In genomic region chr17:7840441-7840840, GRCh38 we compare ENCODE assay signal across 9 cellular contexts. TPM values are rescaled to one million over a fixed set of nuclear protein-coding genes. Genes with fewer than 3 reads are reported as not detected.
DNase-seq lines count a peak whose midpoint lies in the region; ATAC-seq, FAIRE-seq and TF ChIP-seq lines count a peak whose summit lies in the region.
"Had no signal": no experiment of that assay in that cellular context is flagged by ENCODE, and none has a peak within 500 bp of the region (broad histone marks: within the 10 kb centered on the region; RNA-seq: fewer than 3 reads in every experiment).

No MANE protein-coding gene starts in this region.

- H3K9me3 Mint-ChIP-seq in activated naive CD4-positive, alpha-beta T cell treated with anti-CD3 and anti-CD28 coated beads, Interleukin-2, amount 50 U/mL, for 24 hours: no peaks in the 10 kb centered on the region
- no peaks in the 10 kb centered on the region for H3K9me3 Mint-ChIP-seq in activated T-helper 17 cell treated with anti-CD3 and anti-CD28 coated beads, Interleukin-2, amount 50 U/mL, for 72 hours
- no peaks in the 10 kb centered on the region for H3K9me3 Mint-ChIP-seq in memory B cell

- H3K4me3 Mint-ChIP-seq in activated naive CD4-positive, alpha-beta T cell treated with anti-CD3 and anti-CD28 coated beads, Interleukin-2, amount 50 U/mL, for 24 hours: peak overlapping the region; percentile 98
- peak overlapping the region; percentile 83 for H3K4me3 Mint-ChIP-seq in activated T-helper 17 cell treated with anti-CD3 and anti-CD28 coated beads, Interleukin-2, amount 50 U/mL, for 72 hours
- peak overlapping the region; percentile 97 for H3K4me3 Mint-ChIP-seq in memory B cell

- intact Hi-C loops in tibial artery (cut with DNase I; ENCODE audit: low total_unique reads): loop anchor here (10.0 kb wide), 1 partner anchor 314 kb away; the partner anchor contains the start of gene PER1

- peak overlapping the region; percentile 89 to 95 for H3K27ac ChIP-seq in tibial artery

- H3K4me1 ChIP-seq in tibial artery: peaks cover 4 to 72% (median 51%) of the 10 kb centered on the region in 4 donors

- H3K4me3 ChIP-seq in tibial artery: no peak overlapping the region

- ATAC-seq in activated T-helper 17 cell treated with anti-CD3 and anti-CD28 coated beads, Interleukin-2, amount 50 U/mL, for 72 hours (replicated peaks): no peak
- no peak for ATAC-seq in memory B cell (ENCODE audit: low read depth)
- ATAC-seq in GM19463 (IDR thresholded peaks at IDR 0.05; ENCODE audit: unreplicated experiment): no peak

- H3K27me3 Mint-ChIP-seq in activated naive CD4-positive, alpha-beta T cell treated with anti-CD3 and anti-CD28 coated beads, Interleukin-2, amount 50 U/mL, for 24 hours: no peaks in the 10 kb centered on the region
- no peaks in the 10 kb centered on the region for H3K27me3 Mint-ChIP-seq in activated T-helper 17 cell treated with anti-CD3 and anti-CD28 coated beads, Interleukin-2, amount 50 U/mL, for 72 hours
- H3K27me3 Mint-ChIP-seq in memory B cell: no peaks in the 10 kb centered on the region

- DNase-seq in activated naive CD4-positive, alpha-beta T cell treated with anti-CD3 and anti-CD28 coated beads, Interleukin-2, amount 50 U/mL, for 16 hours: no peak
- no peak for DNase-seq in memory B cell (ENCODE audit: low spot score in 2 of 2)
- DNase-seq in tibial artery: no peak
- no peak for DNase-seq in A172 (ENCODE audit: low spot score)
- no peak for DNase-seq in frontal cortex (ENCODE audit: low spot score in 2 of 2)
- DNase-seq: MM.1S had no signal

- TF ChIP-seq CTCF in tibial artery (IDR thresholded peaks at IDR 0.05): no peak

- H3K9me3 ChIP-seq in tibial artery: no peaks in the 10 kb centered on the region

- FAIRE-seq in frontal cortex (lab: Jason Lieb, UNC): no peak

- H3K27ac Mint-ChIP-seq in activated naive CD4-positive, alpha-beta T cell treated with anti-CD3 and anti-CD28 coated beads, Interleukin-2, amount 50 U/mL, for 24 hours: peak overlapping the region; percentile 90
- peak overlapping the region; percentile 93 for H3K27ac Mint-ChIP-seq in activated T-helper 17 cell treated with anti-CD3 and anti-CD28 coated beads, Interleukin-2, amount 50 U/mL, for 72 hours
- H3K27ac Mint-ChIP-seq in memory B cell: peak overlapping the region; percentile 99

- H3K36me3 ChIP-seq in tibial artery: peaks cover 0 to under 1% (median 0%) of the 10 kb centered on the region in 3 donors

- no peaks in the 10 kb centered on the region for H3K27me3 ChIP-seq in tibial artery

- H3K36me3 Mint-ChIP-seq in activated naive CD4-positive, alpha-beta T cell treated with anti-CD3 and anti-CD28 coated beads, Interleukin-2, amount 50 U/mL, for 24 hours: peaks cover 7% of the 10 kb centered on the region
- peaks cover 85% of the 10 kb centered on the region for H3K36me3 Mint-ChIP-seq in activated T-helper 17 cell treated with anti-CD3 and anti-CD28 coated beads, Interleukin-2, amount 50 U/mL, for 72 hours (ENCODE audit: low read depth)
- H3K36me3 Mint-ChIP-seq in memory B cell: peaks cover 5% of the 10 kb centered on the region

- H3K4me1 Mint-ChIP-seq in activated naive CD4-positive, alpha-beta T cell treated with anti-CD3 and anti-CD28 coated beads, Interleukin-2, amount 50 U/mL, for 24 hours: peaks cover 48% of the 10 kb centered on the region
- peaks cover 39% of the 10 kb centered on the region for H3K4me1 Mint-ChIP-seq in activated T-helper 17 cell treated with anti-CD3 and anti-CD28 coated beads, Interleukin-2, amount 50 U/mL, for 72 hours
- peaks cover 56% of the 10 kb centered on the region for H3K4me1 Mint-ChIP-seq in memory B cell

RNA-seq across cellular contexts. Expression of gene KDM6B, which starts 6.4 kb away (rescaled TPM):
- 10 to 100 TPM; 33.7 to 93.3 TPM for total RNA-seq in activated T-helper 17 cell treated with anti-CD3 and anti-CD28 coated beads, Interleukin-2, amount 50 U/mL, for 72 hours
- 0.16 and 0.93 TPM in 2 replicates for total RNA-seq in A172 (2014; rRNA removed; shearing (Covaris generic))
- 15.1 TPM for total RNA-seq in frontal cortex

RNA-seq across cellular contexts. Expression of gene TMEM88, which starts 14.4 kb away (rescaled TPM):
- 1 to 10 TPM; 1.6 to 3.2 TPM for total RNA-seq in activated T-helper 17 cell treated with anti-CD3 and anti-CD28 coated beads, Interleukin-2, amount 50 U/mL, for 72 hours
- total RNA-seq in A172 (2014; rRNA removed; shearing (Covaris generic)): not detected in 2 replicates
- 1.2 TPM for total RNA-seq in frontal cortex

RNA-seq across cellular contexts. Expression of gene NAA38, which starts 16.9 kb away (rescaled TPM):
- 100 to 1,000 TPM in 1 of 2 donors, 10 to 100 TPM in 1; 61.3 to 111 TPM for total RNA-seq in activated T-helper 17 cell treated with anti-CD3 and anti-CD28 coated beads, Interleukin-2, amount 50 U/mL, for 72 hours
- total RNA-seq in A172 (2014; rRNA removed; shearing (Covaris generic)): 200 and 243 TPM in 2 replicates
- 30.2 TPM for total RNA-seq in frontal cortex

RNA-seq across cellular contexts. Expression of gene CYB5D1, which starts 17.4 kb away (rescaled TPM):
- 10 to 100 TPM; 14.8 to 19.4 TPM for total RNA-seq in activated T-helper 17 cell treated with anti-CD3 and anti-CD28 coated beads, Interleukin-2, amount 50 U/mL, for 72 hours
- total RNA-seq in A172 (2014; rRNA removed; shearing (Covaris generic)): 15.7 and 18.4 TPM in 2 replicates
- 15.1 TPM for total RNA-seq in frontal cortex

RNA-seq across cellular contexts. Expression of gene CHD3, which starts 48.1 kb away (rescaled TPM):
- total RNA-seq in activated T-helper 17 cell treated with anti-CD3 and anti-CD28 coated beads, Interleukin-2, amount 50 U/mL, for 72 hours: 100 to 1,000 TPM; 154 to 217 TPM
- 89.2 and 104 TPM in 2 replicates for total RNA-seq in A172 (2014; rRNA removed; shearing (Covaris generic))
- 276 TPM for total RNA-seq in frontal cortex
